ENCODE assay signal across 9 cellular contexts in the genomic region with DNA sequence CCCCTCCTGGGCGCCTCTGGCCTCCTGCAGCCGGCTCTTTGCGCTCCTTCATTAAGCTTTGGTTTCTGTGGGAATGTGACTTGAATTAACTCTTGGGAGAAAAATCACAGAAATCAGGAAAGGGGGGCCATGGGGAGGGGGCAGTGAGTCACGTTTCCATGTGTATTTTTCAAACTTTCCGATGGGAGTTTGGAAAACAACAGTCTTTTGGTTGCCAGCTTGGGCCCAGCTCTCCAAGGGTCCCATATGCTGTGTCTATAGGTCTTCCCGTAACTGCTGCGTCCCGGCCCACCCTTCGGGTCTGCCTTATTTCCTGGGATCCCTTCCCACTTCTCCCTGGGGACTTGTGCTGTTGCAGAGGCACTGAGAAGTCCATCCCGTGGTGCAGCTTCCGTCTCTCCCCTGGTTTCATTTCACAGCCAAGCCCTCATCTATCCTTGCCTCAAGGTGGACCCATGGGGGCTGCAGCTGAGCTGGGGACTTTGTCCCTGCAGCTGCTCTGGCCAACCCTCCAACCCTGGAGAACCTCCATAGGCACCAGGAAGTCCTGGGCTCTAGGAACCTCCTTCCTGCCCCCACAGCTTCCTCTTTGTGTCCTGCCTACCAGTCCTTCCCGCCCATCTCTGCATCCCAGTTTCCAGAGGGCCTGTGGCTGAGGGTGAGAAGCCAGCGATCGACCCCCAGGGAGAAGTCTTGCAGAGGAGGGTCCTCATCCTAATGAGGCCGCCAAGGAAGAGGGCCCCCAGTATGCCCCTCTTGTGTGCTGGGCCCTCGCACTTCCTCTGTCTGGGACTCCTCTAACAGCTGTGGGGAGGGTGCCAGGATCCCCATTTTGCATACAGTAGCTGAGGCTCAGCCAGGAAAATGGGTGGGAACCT. TPM values are rescaled to one million over a fixed set of nuclear protein-coding genes. Genes with fewer than 3 reads are reported as not detected.
A peak's percentile ranks its signal among the peaks of the same experiment; 100 is the strongest.
DNase-seq lines count a peak whose midpoint lies in the region; ATAC-seq and TF ChIP-seq lines count a peak whose summit lies in the region.
"Had no signal": no experiment of that assay in that cellular context is flagged by ENCODE, and none has a peak within 500 bp of the region (broad histone marks: within the 10 kb centered on the region; RNA-seq: fewer than 3 reads in every experiment).

No MANE protein-coding gene starts in this region.

- no peaks in the 10 kb centered on the region for H3K9me3 ChIP-seq in mesodermal cell (ENCODE audit: control insufficient read depth, low read length)

- no peaks in the 10 kb centered on the region for H3K9me3 Mint-ChIP-seq in stimulated activated naive CD8-positive, alpha-beta T cell treated with anti-CD3 and anti-CD28 coated beads, Interleukin-15, Interleukin-2, amounts not matched to agents 100 ng/mL and 50 ng/mL, for 24 hours
- no peaks in the 10 kb centered on the region for H3K9me3 Mint-ChIP-seq in MCF 10A (ENCODE audit: unreplicated experiment)

- WGBS in mesodermal cell (ENCODE audit: insufficient coverage in 2 of 2), 2 experiments: 92 to 94% methylated on average over 14 to 16 of the region's 16 CpGs

- POLR2A ChIA-PET in MCF 10A (lab: Yijun Ruan, JAX): interaction anchor here (0.6 to 28.2 kb wide), 6 partner anchors 21 to 342 kb away, joined by 3 to 960 read pairs (median 4); a partner anchor contains a TSS

- H3K27me3 Mint-ChIP-seq in stimulated activated naive CD8-positive, alpha-beta T cell treated with anti-CD3 and anti-CD28 coated beads, Interleukin-15, Interleukin-2, amounts not matched to agents 100 ng/mL and 50 ng/mL, for 24 hours: peaks cover 4% of the 10 kb centered on the region
- no peaks in the 10 kb centered on the region for H3K27me3 Mint-ChIP-seq in MCF 10A (ENCODE audit: insufficient read depth, unreplicated experiment)

- CTCF ChIA-PET in MCF 10A (lab: Yijun Ruan, JAX): interaction anchor here (0.6 to 26.9 kb wide), 6 partner anchors 12 to 125 kb away, joined by 3 to 1892 read pairs (median 4); a partner anchor contains a TSS

- peaks cover 12% of the 10 kb centered on the region for H3K36me3 ChIP-seq in mesodermal cell (ENCODE audit: control insufficient read depth, insufficient read depth, low read length)

- no peak overlapping the region for H3K4me3 ChIP-seq in mesodermal cell (ENCODE audit: extremely low read depth, insufficient read depth, low read length, poor library complexity, severe bottlenecking)

- no peak for TF ChIP-seq CTCF in MCF 10A (IDR thresholded peaks at IDR 0.05; ENCODE audit: unreplicated experiment)

- in situ Hi-C loops in G401 (cut with HindIII; ENCODE audit: low sequenced_read_pairs): no loop called here

- H3K4me1 ChIP-seq in mesodermal cell (ENCODE audit: control insufficient read depth, insufficient read depth, low read length, poor library complexity, severe bottlenecking): peaks cover 64% of the 10 kb centered on the region

- no peaks in the 10 kb centered on the region for H3K36me3 Mint-ChIP-seq in stimulated activated naive CD8-positive, alpha-beta T cell treated with anti-CD3 and anti-CD28 coated beads, Interleukin-15, Interleukin-2, amounts not matched to agents 100 ng/mL and 50 ng/mL, for 24 hours (ENCODE audit: low read depth)
- peaks cover 7% of the 10 kb centered on the region for H3K36me3 Mint-ChIP-seq in MCF 10A (ENCODE audit: insufficient read depth, unreplicated experiment)

- no TSS peak for BruUV-seq in MCF 10A (replicated peaks; lab: Mats Ljungman, UMichigan)

- intact Hi-C loops in MCF 10A (cut with micrococcal nuclease): no loop called here

- H3K4me1 Mint-ChIP-seq in stimulated activated naive CD8-positive, alpha-beta T cell treated with anti-CD3 and anti-CD28 coated beads, Interleukin-15, Interleukin-2, amounts not matched to agents 100 ng/mL and 50 ng/mL, for 24 hours (ENCODE audit: low read depth): peaks cover 92% of the 10 kb centered on the region
- peaks cover 59% of the 10 kb centered on the region for H3K4me1 Mint-ChIP-seq in MCF 10A (ENCODE audit: insufficient read depth, unreplicated experiment)

- ATAC-seq in stimulated activated naive CD8-positive, alpha-beta T cell treated with anti-CD3 and anti-CD28 coated beads, Interleukin-15, Interleukin-2, amounts not matched to agents 100 U/mL and 50 U/mL, for 24 hours: no peak

- peak overlapping the region; percentile 96 for H3K27ac ChIP-seq in mesodermal cell (ENCODE audit: low read depth, low read length, severe bottlenecking)

- no peak for DNase-seq in stimulated activated naive CD8-positive, alpha-beta T cell treated with anti-CD3 and anti-CD28 coated beads, Interleukin-15, Interleukin-2, amounts not matched to agents 100 U/mL and 50 U/mL, for 24 hours
- DNase-seq in MCF 10A (ENCODE audit: unreplicated experiment) (no peak), NAMALWA (ENCODE audit: low spot score) (no peak), G401 (ENCODE audit: low spot score) (no peak), NCI-H1105 (lab: John Stamatoyannopoulos, UW) (no peak), T-helper 1 cell (no peak)

- H3K27ac Mint-ChIP-seq in stimulated activated naive CD8-positive, alpha-beta T cell treated with anti-CD3 and anti-CD28 coated beads, Interleukin-15, Interleukin-2, amounts not matched to agents 100 ng/mL and 50 ng/mL, for 24 hours: peak overlapping the region; percentile 96
- peak overlapping the region; percentile 91 for H3K27ac Mint-ChIP-seq in MCF 10A (ENCODE audit: low read depth, unreplicated experiment)

- peak overlapping the region; percentile 26 for H3K4me3 Mint-ChIP-seq in stimulated activated naive CD8-positive, alpha-beta T cell treated with anti-CD3 and anti-CD28 coated beads, Interleukin-15, Interleukin-2, amounts not matched to agents 100 ng/mL and 50 ng/mL, for 24 hours
- no peak overlapping the region for H3K4me3 Mint-ChIP-seq in MCF 10A (ENCODE audit: unreplicated experiment)

RNA-seq across cellular contexts. Expression of a gene that starts 11.6 kb away (rescaled TPM):
- 620 and 716 TPM in 2 replicates for total RNA-seq in MCF 10A (2022)
- polyA plus RNA-seq in mesodermal cell (2013, experiment 1 of 2): 193 TPM
- polyA plus RNA-seq in mesodermal cell (2013, experiment 2 of 2): 171 TPM
- 314 and 341 TPM in 2 replicates for total RNA-seq in G401 (2014; rRNA removed; shearing (Covaris generic))

RNA-seq across cellular contexts. Expression of a gene that starts 20.6 kb away (rescaled TPM):
- 0.88 and 0.91 TPM in 2 replicates for total RNA-seq in MCF 10A (2022)
- polyA plus RNA-seq in mesodermal cell (2013, experiment 1 of 2): 61.7 TPM
- polyA plus RNA-seq in mesodermal cell (2013, experiment 2 of 2): 47.5 TPM
- 21.0 and 21.2 TPM in 2 replicates for total RNA-seq in G401 (2014; rRNA removed; shearing (Covaris generic))

RNA-seq across cellular contexts. Expression of a gene that starts 41.9 kb away (rescaled TPM):
- total RNA-seq in MCF 10A (2022): 1.6 and 5.5 TPM in 2 replicates
- polyA plus RNA-seq in mesodermal cell (2013, experiment 1 of 2): 0.74 TPM
- polyA plus RNA-seq in mesodermal cell (2013, experiment 2 of 2): 0.91 TPM
- total RNA-seq in G401 (2014; rRNA removed; shearing (Covaris generic)): not detected in 2 replicates
- total RNA-seq: subcutaneous adipose tissue had no signal

RNA-seq across cellular contexts. Expression of a gene that starts 48.3 kb away (rescaled TPM):
- 88.1 and 104 TPM in 2 replicates for total RNA-seq in MCF 10A (2022)
- polyA plus RNA-seq in mesodermal cell (2013, experiment 1 of 2): 87.0 TPM
- 84.4 TPM for polyA plus RNA-seq in mesodermal cell (2013, experiment 2 of 2)
- total RNA-seq in G401 (2014; rRNA removed; shearing (Covaris generic)): 20.1 and 42.3 TPM in 2 replicates

RNA-seq across cellular contexts. Expression of a gene that starts 49.3 kb away (rescaled TPM):
- total RNA-seq in MCF 10A (2022): 49.0 and 51.4 TPM in 2 replicates
- polyA plus RNA-seq in mesodermal cell (2013, experiment 1 of 2): 49.2 TPM
- polyA plus RNA-seq in mesodermal cell (2013, experiment 2 of 2): 41.5 TPM
- total RNA-seq in G401 (2014; rRNA removed; shearing (Covaris generic)): 29.5 and 30.0 TPM in 2 replicates

Comparison
In these comparisons a context has a peak if more than half of its experiments do, and no peak if none do; other contexts are left out.
1. RNA of a gene that starts 20.6 kb away (total RNA-seq): 21.0 to 21.2 TPM in G401; 0.88 to 0.91 TPM in MCF 10A; every median in the first group is over 10 times any median in the second.